2 cellular contexts compared by ENCODE assay signal in the genomic region with DNA sequence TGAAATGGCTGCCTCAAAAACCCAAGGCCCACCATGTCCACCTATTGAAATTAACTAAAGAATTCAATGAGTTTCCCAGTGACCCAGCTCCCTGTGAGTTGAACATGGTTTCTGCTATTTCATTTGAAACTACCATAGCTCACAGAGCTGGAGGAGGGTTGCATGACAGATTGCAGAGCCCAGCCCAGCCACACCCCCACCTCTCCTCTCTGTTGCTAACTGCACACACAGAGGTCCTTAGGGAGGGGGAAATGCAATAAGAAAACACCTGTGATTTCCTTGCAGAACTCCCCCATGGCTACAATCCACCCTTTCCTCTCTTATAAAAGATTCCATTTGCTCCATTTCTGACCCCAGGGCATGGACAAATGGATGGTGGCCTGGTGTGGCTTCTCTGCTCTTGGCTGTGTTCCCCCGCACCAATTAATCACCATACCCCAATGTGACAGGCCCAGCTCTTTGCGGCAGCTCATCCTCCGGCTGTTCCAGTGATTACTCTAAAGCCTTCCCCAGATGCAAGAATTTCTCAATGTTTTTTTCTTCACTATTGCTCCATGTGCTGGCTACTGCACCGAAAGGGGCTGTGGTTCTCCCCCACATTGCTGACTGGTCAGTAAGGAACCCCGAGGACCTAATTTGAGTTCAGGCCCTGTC.
TF ChIP-seq lines count a peak whose summit lies in the region.

No MANE protein-coding gene starts in this region.

TF ChIP-seq in SK-N-SH, 30 proteins besides CTCF, POLR2A, EP300 and RAD21:
- TF ChIP-seq, protein P1, sequence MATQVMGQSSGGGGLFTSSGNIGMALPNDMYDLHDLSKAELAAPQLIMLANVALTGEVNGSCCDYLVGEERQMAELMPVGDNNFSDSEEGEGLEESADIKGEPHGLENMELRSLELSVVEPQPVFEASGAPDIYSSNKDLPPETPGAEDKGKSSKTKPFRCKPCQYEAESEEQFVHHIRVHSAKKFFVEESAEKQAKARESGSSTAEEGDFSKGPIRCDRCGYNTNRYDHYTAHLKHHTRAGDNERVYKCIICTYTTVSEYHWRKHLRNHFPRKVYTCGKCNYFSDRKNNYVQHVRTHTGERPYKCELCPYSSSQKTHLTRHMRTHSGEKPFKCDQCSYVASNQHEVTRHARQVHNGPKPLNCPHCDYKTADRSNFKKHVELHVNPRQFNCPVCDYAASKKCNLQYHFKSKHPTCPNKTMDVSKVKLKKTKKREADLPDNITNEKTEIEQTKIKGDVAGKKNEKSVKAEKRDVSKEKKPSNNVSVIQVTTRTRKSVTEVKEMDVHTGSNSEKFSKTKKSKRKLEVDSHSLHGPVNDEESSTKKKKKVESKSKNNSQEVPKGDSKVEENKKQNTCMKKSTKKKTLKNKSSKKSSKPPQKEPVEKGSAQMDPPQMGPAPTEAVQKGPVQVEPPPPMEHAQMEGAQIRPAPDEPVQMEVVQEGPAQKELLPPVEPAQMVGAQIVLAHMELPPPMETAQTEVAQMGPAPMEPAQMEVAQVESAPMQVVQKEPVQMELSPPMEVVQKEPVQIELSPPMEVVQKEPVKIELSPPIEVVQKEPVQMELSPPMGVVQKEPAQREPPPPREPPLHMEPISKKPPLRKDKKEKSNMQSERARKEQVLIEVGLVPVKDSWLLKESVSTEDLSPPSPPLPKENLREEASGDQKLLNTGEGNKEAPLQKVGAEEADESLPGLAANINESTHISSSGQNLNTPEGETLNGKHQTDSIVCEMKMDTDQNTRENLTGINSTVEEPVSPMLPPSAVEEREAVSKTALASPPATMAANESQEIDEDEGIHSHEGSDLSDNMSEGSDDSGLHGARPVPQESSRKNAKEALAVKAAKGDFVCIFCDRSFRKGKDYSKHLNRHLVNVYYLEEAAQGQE (IDR thresholded peaks at IDR 0.05; ENCODE audit: low read depth, low read length) = no peak
- no peak for TF ChIP-seq FOXJ3 (CRISPR knock-in tag; IDR thresholded peaks at IDR 0.05)
- TF ChIP-seq RFX5 (IDR thresholded peaks at IDR 0.05; ENCODE audit: low read length) = no peak
- TF ChIP-seq TEAD4 (IDR thresholded peaks at IDR 0.05; ENCODE audit: borderline replicate concordance, insufficient read depth) = no peak
- TF ChIP-seq, protein P2, sequence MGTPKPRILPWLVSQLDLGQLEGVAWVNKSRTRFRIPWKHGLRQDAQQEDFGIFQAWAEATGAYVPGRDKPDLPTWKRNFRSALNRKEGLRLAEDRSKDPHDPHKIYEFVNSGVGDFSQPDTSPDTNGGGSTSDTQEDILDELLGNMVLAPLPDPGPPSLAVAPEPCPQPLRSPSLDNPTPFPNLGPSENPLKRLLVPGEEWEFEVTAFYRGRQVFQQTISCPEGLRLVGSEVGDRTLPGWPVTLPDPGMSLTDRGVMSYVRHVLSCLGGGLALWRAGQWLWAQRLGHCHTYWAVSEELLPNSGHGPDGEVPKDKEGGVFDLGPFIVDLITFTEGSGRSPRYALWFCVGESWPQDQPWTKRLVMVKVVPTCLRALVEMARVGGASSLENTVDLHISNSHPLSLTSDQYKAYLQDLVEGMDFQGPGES (IDR thresholded peaks at IDR 0.05; ENCODE audit: low read depth, low read length) = no peak
- TF ChIP-seq, protein P3, sequence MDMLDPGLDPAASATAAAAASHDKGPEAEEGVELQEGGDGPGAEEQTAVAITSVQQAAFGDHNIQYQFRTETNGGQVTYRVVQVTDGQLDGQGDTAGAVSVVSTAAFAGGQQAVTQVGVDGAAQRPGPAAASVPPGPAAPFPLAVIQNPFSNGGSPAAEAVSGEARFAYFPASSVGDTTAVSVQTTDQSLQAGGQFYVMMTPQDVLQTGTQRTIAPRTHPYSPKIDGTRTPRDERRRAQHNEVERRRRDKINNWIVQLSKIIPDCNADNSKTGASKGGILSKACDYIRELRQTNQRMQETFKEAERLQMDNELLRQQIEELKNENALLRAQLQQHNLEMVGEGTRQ (IDR thresholded peaks at IDR 0.05; ENCODE audit: borderline replicate concordance, low read depth, low read length) = no peak
- TF ChIP-seq YY1 (IDR thresholded peaks at IDR 0.05; ENCODE audit: low read depth) = no peak
- TF ChIP-seq RCOR1 (IDR thresholded peaks at IDR 0.05; ENCODE audit: low read length) = no peak
- no peak for TF ChIP-seq MEF2A (IDR thresholded peaks at IDR 0.05; ENCODE audit: borderline replicate concordance, low read depth)
- TF ChIP-seq EZH2phosphoT487 (IDR thresholded peaks at IDR 0.05; ENCODE audit: borderline replicate concordance, low read depth) = no peak

TF ChIP-seq in SK-N-SH treated with all-trans-retinoic acid at 6 μM for 48 hours, 23 proteins besides CTCF, POLR2A, EP300 and RAD21:
- TF ChIP-seq ZFP3 (CRISPR knock-in tag; IDR thresholded peaks at IDR 0.05) (no peak), OSR1 (CRISPR knock-in tag; IDR thresholded peaks at IDR 0.05) (no peak), CSDC2 (CRISPR knock-in tag; IDR thresholded peaks at IDR 0.05) (no peak), ZNF565 (CRISPR knock-in tag; conservative IDR thresholded peaks at IDR 0.05; ENCODE audit: low read depth) (no peak), TOX (CRISPR knock-in tag; IDR thresholded peaks at IDR 0.05; ENCODE audit: borderline replicate concordance) (no peak), ZNF8 (CRISPR knock-in tag; IDR thresholded peaks at IDR 0.05) (no peak), ZNF70 (CRISPR knock-in tag; IDR thresholded peaks at IDR 0.05) (no peak), ZFP30 (CRISPR knock-in tag; IDR thresholded peaks at IDR 0.05) (no peak), ESRRG (CRISPR knock-in tag; IDR thresholded peaks at IDR 0.05) (no peak), BACH2 (CRISPR knock-in tag; IDR thresholded peaks at IDR 0.05; ENCODE audit: borderline replicate concordance) (no peak), TCF4 (CRISPR knock-in tag; IDR thresholded peaks at IDR 0.05; ENCODE audit: borderline replicate concordance) (no peak), ZC3H10 (CRISPR knock-in tag; IDR thresholded peaks at IDR 0.05) (no peak), ARNTL (CRISPR knock-in tag; IDR thresholded peaks at IDR 0.05; ENCODE audit: borderline replicate concordance, low read depth) (no peak), ISL1 (CRISPR knock-in tag; IDR thresholded peaks at IDR 0.05) (no peak)
- TF ChIP-seq, protein P4, sequence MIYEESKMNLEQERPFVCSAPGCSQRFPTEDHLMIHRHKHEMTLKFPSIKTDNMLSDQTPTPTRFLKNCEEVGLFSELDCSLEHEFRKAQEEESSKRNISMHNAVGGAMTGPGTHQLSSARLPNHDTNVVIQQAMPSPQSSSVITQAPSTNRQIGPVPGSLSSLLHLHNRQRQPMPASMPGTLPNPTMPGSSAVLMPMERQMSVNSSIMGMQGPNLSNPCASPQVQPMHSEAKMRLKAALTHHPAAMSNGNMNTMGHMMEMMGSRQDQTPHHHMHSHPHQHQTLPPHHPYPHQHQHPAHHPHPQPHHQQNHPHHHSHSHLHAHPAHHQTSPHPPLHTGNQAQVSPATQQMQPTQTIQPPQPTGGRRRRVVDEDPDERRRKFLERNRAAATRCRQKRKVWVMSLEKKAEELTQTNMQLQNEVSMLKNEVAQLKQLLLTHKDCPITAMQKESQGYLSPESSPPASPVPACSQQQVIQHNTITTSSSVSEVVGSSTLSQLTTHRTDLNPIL (CRISPR knock-in tag; IDR thresholded peaks at IDR 0.05; ENCODE audit: low read depth) = no peak
- TF ChIP-seq, protein P5, sequence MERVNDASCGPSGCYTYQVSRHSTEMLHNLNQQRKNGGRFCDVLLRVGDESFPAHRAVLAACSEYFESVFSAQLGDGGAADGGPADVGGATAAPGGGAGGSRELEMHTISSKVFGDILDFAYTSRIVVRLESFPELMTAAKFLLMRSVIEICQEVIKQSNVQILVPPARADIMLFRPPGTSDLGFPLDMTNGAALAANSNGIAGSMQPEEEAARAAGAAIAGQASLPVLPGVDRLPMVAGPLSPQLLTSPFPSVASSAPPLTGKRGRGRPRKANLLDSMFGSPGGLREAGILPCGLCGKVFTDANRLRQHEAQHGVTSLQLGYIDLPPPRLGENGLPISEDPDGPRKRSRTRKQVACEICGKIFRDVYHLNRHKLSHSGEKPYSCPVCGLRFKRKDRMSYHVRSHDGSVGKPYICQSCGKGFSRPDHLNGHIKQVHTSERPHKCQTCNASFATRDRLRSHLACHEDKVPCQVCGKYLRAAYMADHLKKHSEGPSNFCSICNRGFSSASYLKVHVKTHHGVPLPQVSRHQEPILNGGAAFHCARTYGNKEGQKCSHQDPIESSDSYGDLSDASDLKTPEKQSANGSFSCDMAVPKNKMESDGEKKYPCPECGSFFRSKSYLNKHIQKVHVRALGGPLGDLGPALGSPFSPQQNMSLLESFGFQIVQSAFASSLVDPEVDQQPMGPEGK (CRISPR knock-in tag; IDR thresholded peaks at IDR 0.05; ENCODE audit: borderline replicate concordance) = no peak
